Comparison of ENCODE assay signal across 2 cellular contexts in genomic region chr6:108728826-108729225, GRCh38.
TF ChIP-seq lines count a peak whose summit lies in the region.

No MANE protein-coding gene starts in this region.

TF ChIP-seq in A549, 52 proteins besides CTCF, POLR2A, EP300 and RAD21 (continued from another document):
- TF ChIP-seq REST (IDR thresholded peaks at IDR 0.05) (no peak), GATA3 (IDR thresholded peaks at IDR 0.05; ENCODE audit: borderline replicate concordance) (no peak), POLR2AphosphoS2 (conservative IDR thresholded peaks at IDR 0.05; ENCODE audit: low read length) (no peak), USF2 (IDR thresholded peaks at IDR 0.05) (no peak), CHD2 (IDR thresholded peaks at IDR 0.05; ENCODE audit: low read length, partially characterized antibody) (no peak)

TF ChIP-seq in GM23338, 12 proteins besides CTCF, POLR2A, EP300 and RAD21 (continued from another document):
- TF ChIP-seq ZNF462 (CRISPR knock-in tag; IDR thresholded peaks at IDR 0.05) = no peak
- no peak for TF ChIP-seq ZNF114 (CRISPR knock-in tag; IDR thresholded peaks at IDR 0.05)
- no peak for TF ChIP-seq NANOG (IDR thresholded peaks at IDR 0.05; ENCODE audit: borderline replicate concordance)
- TF ChIP-seq REST (IDR thresholded peaks at IDR 0.05; ENCODE audit: unreplicated experiment) = no peak
- TF ChIP-seq CREB1 (CRISPR knock-in tag; IDR thresholded peaks at IDR 0.05; ENCODE audit: low read depth) = no peak
- no peak for TF ChIP-seq EZH2phosphoT487 (IDR thresholded peaks at IDR 0.05; ENCODE audit: unreplicated experiment)
